ENCODE assay signal across 1 cellular context in genomic region chr1:43548285-43549271, GRCh38.
TF ChIP-seq lines count a peak whose summit lies in the region.

No MANE protein-coding gene starts in this region.

TF ChIP-seq in HepG2, 621 proteins besides CTCF, POLR2A, EP300 and RAD21 (continued from another document and continues in another):
- 0 out of 2 replicates have a peak, but pooled peaks have one; percentile 51 for TF ChIP-seq ATF5 (CRISPR knock-in tag; IDR thresholded peaks at IDR 0.05; ENCODE audit: low read depth)
- 0 out of 2 replicates have a peak, but pooled peaks have one; percentile 37 for TF ChIP-seq KMT2B (CRISPR knock-in tag; IDR thresholded peaks at IDR 0.05)
- no peak for TF ChIP-seq XBP1 (CRISPR knock-in tag; IDR thresholded peaks at IDR 0.05)
- no peak for TF ChIP-seq PRPF4 (IDR thresholded peaks at IDR 0.05; ENCODE audit: low read depth, low read length, poor library complexity, severe bottlenecking)
- no peak for TF ChIP-seq PHB2 (IDR thresholded peaks at IDR 0.05; ENCODE audit: partially characterized antibody)
- 0 out of 2 replicates have a peak, but pooled peaks have one; percentile 45 for TF ChIP-seq PHF8 (CRISPR knock-in tag; IDR thresholded peaks at IDR 0.05)
- TF ChIP-seq ZNF75D (CRISPR knock-in tag; IDR thresholded peaks at IDR 0.05; ENCODE audit: borderline replicate concordance): no peak
- TF ChIP-seq ZBED4 (CRISPR knock-in tag; IDR thresholded peaks at IDR 0.05; ENCODE audit: borderline replicate concordance): peak; percentile 87; the same call in 1 of the 2 replicates
- TF ChIP-seq RFXANK (CRISPR knock-in tag; IDR thresholded peaks at IDR 0.05): no peak; the same call in 1 of the 2 replicates
- no peak for TF ChIP-seq DDIT3 (CRISPR knock-in tag; IDR thresholded peaks at IDR 0.05)
- TF ChIP-seq ZMAT3 (CRISPR knock-in tag; conservative IDR thresholded peaks at IDR 0.05): peak; percentile 70; the same call in 1 of the 2 replicates
- no peak; the same call in 1 of the 2 replicates for TF ChIP-seq ZNF136 (CRISPR knock-in tag; IDR thresholded peaks at IDR 0.05; ENCODE audit: low read depth)
- no peak; the same call in 1 of the 2 replicates for TF ChIP-seq ZNF275 (CRISPR knock-in tag; IDR thresholded peaks at IDR 0.05; ENCODE audit: borderline replicate concordance)
- TF ChIP-seq HHEX (CRISPR knock-in tag; IDR thresholded peaks at IDR 0.05): peak; percentile 76
- peak; percentile 66; the same call in 1 of the 2 replicates for TF ChIP-seq MIER2 (CRISPR knock-in tag; IDR thresholded peaks at IDR 0.05)
- no peak for TF ChIP-seq KLF12 (CRISPR knock-in tag; IDR thresholded peaks at IDR 0.05; ENCODE audit: borderline replicate concordance)
- TF ChIP-seq YEATS4 (CRISPR knock-in tag; IDR thresholded peaks at IDR 0.05; ENCODE audit: borderline replicate concordance): peak; percentile 86
- TF ChIP-seq DZIP1 (CRISPR knock-in tag; IDR thresholded peaks at IDR 0.05): no peak
- no peak for TF ChIP-seq EEA1 (CRISPR knock-in tag; IDR thresholded peaks at IDR 0.05; ENCODE audit: borderline replicate concordance)
- TF ChIP-seq MAZ (IDR thresholded peaks at IDR 0.05; ENCODE audit: borderline replicate concordance, low read depth, low read length): peak; percentile 70
- TF ChIP-seq MAZ (CRISPR knock-in tag; IDR thresholded peaks at IDR 0.05; ENCODE audit: low read depth): peak; percentile 90
- no peak for TF ChIP-seq E2F1 (CRISPR knock-in tag; IDR thresholded peaks at IDR 0.05)
- TF ChIP-seq MED8 (CRISPR knock-in tag; IDR thresholded peaks at IDR 0.05; ENCODE audit: insufficient replicate concordance): peak; percentile 92
- TF ChIP-seq ZNF234 (CRISPR knock-in tag; conservative IDR thresholded peaks at IDR 0.05): no peak
- peak; percentile 75 for TF ChIP-seq ZNF891 (CRISPR knock-in tag; IDR thresholded peaks at IDR 0.05)
- no peak for TF ChIP-seq FOXO4 (CRISPR knock-in tag; conservative IDR thresholded peaks at IDR 0.05)
- no peak for TF ChIP-seq ZNF383 (CRISPR knock-in tag; IDR thresholded peaks at IDR 0.05; ENCODE audit: borderline replicate concordance)
- no peak for TF ChIP-seq ZNF567 (CRISPR knock-in tag; IDR thresholded peaks at IDR 0.05; ENCODE audit: borderline replicate concordance)
- TF ChIP-seq ZNF432 (CRISPR knock-in tag; IDR thresholded peaks at IDR 0.05; ENCODE audit: borderline replicate concordance): no peak
- TF ChIP-seq ZNF703 (CRISPR knock-in tag; IDR thresholded peaks at IDR 0.05; ENCODE audit: borderline replicate concordance): peak; percentile 92
- TF ChIP-seq CREB1 (IDR thresholded peaks at IDR 0.05): peak; percentile 74
- TF ChIP-seq CREB1 (CRISPR knock-in tag; IDR thresholded peaks at IDR 0.05): peak; percentile 92
- 0 out of 2 replicates have a peak, but pooled peaks have one; percentile 33 for TF ChIP-seq ZNF639 (CRISPR knock-in tag; conservative IDR thresholded peaks at IDR 0.05)
- peak; percentile 81; the same call in 1 of the 2 replicates for TF ChIP-seq ZNF775 (CRISPR knock-in tag; IDR thresholded peaks at IDR 0.05; ENCODE audit: borderline replicate concordance)
- TF ChIP-seq SKIL (CRISPR knock-in tag; IDR thresholded peaks at IDR 0.05; ENCODE audit: borderline replicate concordance): peak; percentile 100
- TF ChIP-seq TERF1 (CRISPR knock-in tag; IDR thresholded peaks at IDR 0.05): no peak
- no peak for TF ChIP-seq AKNA (CRISPR knock-in tag; IDR thresholded peaks at IDR 0.05; ENCODE audit: borderline replicate concordance)
